ENCODE assay signal across 21 cellular contexts in genomic region chrX:53940180-53940579, GRCh38.
DNase-seq lines count a peak whose midpoint lies in the region; ATAC-seq and TF ChIP-seq lines count a peak whose summit lies in the region.
"Had no signal": no experiment of that assay in that cellular context is flagged by ENCODE, and none has a peak within 500 bp of the region (broad histone marks: within the 10 kb centered on the region; RNA-seq: fewer than 3 reads in every experiment).

No MANE protein-coding gene starts in this region.

- TF ChIP-seq CTCF in natural killer cell (IDR thresholded peaks at IDR 0.05): no peak

- H3K27ac ChIP-seq in BLaER1 treated with 17β-estradiol and CSF1 and Interleukin-3, amounts not matched to agents 10 nM and 100 nM: peak overlapping the region in 8 of 11 experiments; percentile 57 to 87 (median 74); a peak in 13 of 22 replicates
- H3K27ac ChIP-seq: A549, GM23248 had no signal

- no peak overlapping the region for H3K4me3 Mint-ChIP-seq in activated T-helper 17 cell treated with anti-CD3 and anti-CD28 coated beads, Interleukin-2, amount 50 U/mL, for 72 hours
- no peak overlapping the region for H3K4me3 Mint-ChIP-seq in natural killer cell
- no peak overlapping the region for H3K4me3 Mint-ChIP-seq in stimulated activated effector memory CD8-positive, alpha-beta T cell treated with anti-CD3 and anti-CD28 coated beads, Interleukin-12 subunit alpha, Interleukin-12 subunit beta, amount 100 ng/mL, for 72 hours
- H3K4me3 Mint-ChIP-seq: CD4-positive, alpha-beta memory T cell had no signal

- H3K9me3 ChIP-seq in BLaER1 treated with 17β-estradiol and CSF1 and Interleukin-3, amounts not matched to agents 10 nM and 100 nM (replicated peaks in 1 of 11): peaks cover 0 to 23% (median 6%) of the 10 kb centered on the region in 11 experiments; a peak in 5 of 22 replicates
- H3K9me3 ChIP-seq: A549, BE2C had no signal

- peaks cover 77 to 95% (median 91%) of the 10 kb centered on the region in 11 experiments for H3K27me3 ChIP-seq in BLaER1 treated with 17β-estradiol and CSF1 and Interleukin-3, amounts not matched to agents 10 nM and 100 nM
- H3K27me3 ChIP-seq: BE2C had no signal

- peaks cover 0 to 38% (median 20%) of the 10 kb centered on the region in 10 experiments; a peak in 16 of 20 replicates for H3K4me1 ChIP-seq in BLaER1 treated with 17β-estradiol and CSF1 and Interleukin-3, amounts not matched to agents 10 nM and 100 nM
- H3K4me1 ChIP-seq: A549, BE2C had no signal

- peaks cover 38 to 92% (median 55%) of the 10 kb centered on the region in 11 experiments for H3K36me3 ChIP-seq in BLaER1 treated with 17β-estradiol and CSF1 and Interleukin-3, amounts not matched to agents 10 nM and 100 nM
- H3K36me3 ChIP-seq: BE2C had no signal

- peak overlapping the region; percentile 79 for H3K27ac Mint-ChIP-seq in activated T-helper 17 cell treated with anti-CD3 and anti-CD28 coated beads, Interleukin-2, amount 50 U/mL, for 72 hours
- H3K27ac Mint-ChIP-seq in natural killer cell: peak overlapping the region; percentile 47 to 84
- peak overlapping the region; percentile 73 for H3K27ac Mint-ChIP-seq in stimulated activated effector memory CD8-positive, alpha-beta T cell treated with anti-CD3 and anti-CD28 coated beads, Interleukin-12 subunit alpha, Interleukin-12 subunit beta, amount 100 ng/mL, for 72 hours
- H3K27ac Mint-ChIP-seq in activated naive CD4-positive, alpha-beta T cell treated with anti-CD3 and anti-CD28 coated beads, Interleukin-2, amount 50 U/mL, for 72 hours: peak overlapping the region in 1 of 2 donors; percentile 71

- H3K4me3 ChIP-seq in BLaER1 treated with 17β-estradiol and CSF1 and Interleukin-3, amounts not matched to agents 10 nM and 100 nM: no peak overlapping the region
- H3K4me3 ChIP-seq: A549, GM23248 had no signal

- DNase-seq in natural killer cell (no peak), DMS53 treated with DMSO at 0.1 percent for 48 hours (lab: John Stamatoyannopoulos, UW; ENCODE audit: unreplicated experiment) (no peak), NCI-H226 (no peak)
- DNase-seq in stimulated activated effector memory CD8-positive, alpha-beta T cell treated with anti-CD3 and anti-CD28 coated beads, Interleukin-12 subunit alpha, Interleukin-12 subunit beta, amount 100 ng/mL, for 72 hours (ENCODE audit: low spot score in 2 of 2): no peak
- DNase-seq in activated naive CD4-positive, alpha-beta T cell treated with anti-CD3 and anti-CD28 coated beads, Interleukin-2, amount 50 U/mL, for 72 hours (ENCODE audit: low spot score in 2 of 2): no peak
- DNase-seq: 8988T; ACHN; AML-193; BE2C; C1 segment of cervical spinal cord; Calu3; CD4-positive, alpha-beta memory T cell; COR-L47; DMS53; DND-41; GM23248; H7; HCEC 1CT had no signal

- peaks cover 6% of the 10 kb centered on the region for H3K4me1 Mint-ChIP-seq in activated T-helper 17 cell treated with anti-CD3 and anti-CD28 coated beads, Interleukin-2, amount 50 U/mL, for 72 hours
- peaks cover 24 to 26% of the 10 kb centered on the region in 2 donors for H3K4me1 Mint-ChIP-seq in natural killer cell
- H3K4me1 Mint-ChIP-seq in stimulated activated effector memory CD8-positive, alpha-beta T cell treated with anti-CD3 and anti-CD28 coated beads, Interleukin-12 subunit alpha, Interleukin-12 subunit beta, amount 100 ng/mL, for 72 hours: peaks cover 20% of the 10 kb centered on the region

- peak overlapping the region in 1 of 11 experiments; percentile 64; a peak in 2 of 22 replicates for H3K9ac ChIP-seq in BLaER1 treated with 17β-estradiol and CSF1 and Interleukin-3, amounts not matched to agents 10 nM and 100 nM
- H3K9ac ChIP-seq: GM23248 had no signal

- no peak for ATAC-seq in activated T-helper 17 cell treated with anti-CD3 and anti-CD28 coated beads, Interleukin-2, amount 50 U/mL, for 72 hours (replicated peaks)
- peak in 1 of 3 donors; percentile 51 for ATAC-seq in natural killer cell
- ATAC-seq in stimulated activated effector memory CD8-positive, alpha-beta T cell treated with anti-CD3 and anti-CD28 coated beads, Interleukin-12 subunit alpha, Interleukin-12 subunit beta, amount 100 ng/mL, for 72 hours: no peak
- ATAC-seq in activated naive CD4-positive, alpha-beta T cell treated with anti-CD3 and anti-CD28 coated beads, Interleukin-2, amount 50 U/mL, for 72 hours: no peak
- ATAC-seq: A549 had no signal

- peak overlapping the region in 3 of 11 experiments; percentile 45 to 69 (median 59); a peak in 3 of 22 replicates for H3K4me2 ChIP-seq in BLaER1 treated with 17β-estradiol and CSF1 and Interleukin-3, amounts not matched to agents 10 nM and 100 nM
- H3K4me2 ChIP-seq: A549 had no signal

- intact Hi-C loops in natural killer cell (cut with micrococcal nuclease): no loop called here

- H3K27me3 Mint-ChIP-seq in activated T-helper 17 cell treated with anti-CD3 and anti-CD28 coated beads, Interleukin-2, amount 50 U/mL, for 72 hours: no peaks in the 10 kb centered on the region
- H3K27me3 Mint-ChIP-seq in natural killer cell (ENCODE audit: low read depth in 2 of 2): no peaks in the 10 kb centered on the region
- H3K27me3 Mint-ChIP-seq: CD4-positive, alpha-beta memory T cell had no signal

- H4K20me1 ChIP-seq in BLaER1 treated with 17β-estradiol and CSF1 and Interleukin-3, amounts not matched to agents 10 nM and 100 nM: no peaks in the 10 kb centered on the region; a peak in 2 of 22 replicates

- H3K9me3 Mint-ChIP-seq in activated T-helper 17 cell treated with anti-CD3 and anti-CD28 coated beads, Interleukin-2, amount 50 U/mL, for 72 hours: no peaks in the 10 kb centered on the region
- no peaks in the 10 kb centered on the region for H3K9me3 Mint-ChIP-seq in natural killer cell
- H3K9me3 Mint-ChIP-seq in stimulated activated effector memory CD8-positive, alpha-beta T cell treated with anti-CD3 and anti-CD28 coated beads, Interleukin-12 subunit alpha, Interleukin-12 subunit beta, amount 100 ng/mL, for 72 hours: no peaks in the 10 kb centered on the region
- no peaks in the 10 kb centered on the region for H3K9me3 Mint-ChIP-seq in activated naive CD4-positive, alpha-beta T cell treated with anti-CD3 and anti-CD28 coated beads, Interleukin-2, amount 50 U/mL, for 72 hours

- peaks cover 86% of the 10 kb centered on the region for H3K36me3 Mint-ChIP-seq in activated T-helper 17 cell treated with anti-CD3 and anti-CD28 coated beads, Interleukin-2, amount 50 U/mL, for 72 hours (ENCODE audit: low read depth)
- no peaks in the 10 kb centered on the region for H3K36me3 Mint-ChIP-seq in natural killer cell
- H3K36me3 Mint-ChIP-seq in stimulated activated effector memory CD8-positive, alpha-beta T cell treated with anti-CD3 and anti-CD28 coated beads, Interleukin-12 subunit alpha, Interleukin-12 subunit beta, amount 100 ng/mL, for 72 hours: peaks cover 71% of the 10 kb centered on the region
- H3K36me3 Mint-ChIP-seq in activated naive CD4-positive, alpha-beta T cell treated with anti-CD3 and anti-CD28 coated beads, Interleukin-2, amount 50 U/mL, for 72 hours: peaks cover 13 to 17% of the 10 kb centered on the region in 2 donors
